Comparison of ENCODE assay signal across 8 cellular contexts in genomic region chr20:23420943-23421925, GRCh38. TPM values are rescaled to one million over a fixed set of nuclear protein-coding genes. Genes with fewer than 3 reads are reported as not detected.
DNase-seq lines count a peak whose midpoint lies in the region; ATAC-seq, FAIRE-seq and TF ChIP-seq lines count a peak whose summit lies in the region.

Gene NAPB (minus strand): TSS chr20:23421488. CDS start chr20:23421402, 86 bp downstream.

- H3K9me3 ChIP-seq in T-helper 17 cell (ENCODE audit: control insufficient read depth, low read length, poor library complexity, severe bottlenecking) (no peaks in the 10 kb centered on the region), right cardiac atrium (ENCODE audit: control insufficient read depth, low read length) (no peaks in the 10 kb centered on the region)

- peak; percentile 86 for FAIRE-seq in urothelium cell line (lab: Jason Lieb, UNC)

- peak within 1 kb of the TSS; percentile 83 for H3K27ac Mint-ChIP-seq in T-helper 17 cell

- H3K27me3 ChIP-seq in right cardiac atrium (ENCODE audit: control insufficient read depth, insufficient read depth) = no peaks in the 10 kb centered on the region

- peak within 1 kb of the TSS; percentile 87 for H3K4me3 ChIP-seq in right cardiac atrium (ENCODE audit: low read length)

- H3K27ac ChIP-seq in angular gyrus (ENCODE audit: low read depth, low read length) (peak within 1 kb of the TSS; percentile 88), right cardiac atrium (ENCODE audit: low read length) (peak within 1 kb of the TSS; percentile 58)

- peak; percentile 73 for TF ChIP-seq POLR2A in GM18505 (IDR thresholded peaks at IDR 0.05; ENCODE audit: borderline replicate concordance, extremely low read depth, insufficient read depth, insufficient read length)

- ATAC-seq in GM18505 (IDR thresholded peaks at IDR 0.05; ENCODE audit: unreplicated experiment) (peak; percentile 95), HG02970 (IDR thresholded peaks at IDR 0.05; ENCODE audit: low FRiP score, unreplicated experiment) (peak; percentile 99), T-helper 17 cell (peak; percentile 99), right cardiac atrium (peak; percentile 99)

- no peaks in the 10 kb centered on the region for H3K4me1 ChIP-seq in right cardiac atrium (ENCODE audit: control insufficient read depth, insufficient read depth, low read length)

- intact Hi-C loops in right cardiac atrium (cut with DNase I) = no loop called here

- H3K4me1 Mint-ChIP-seq in T-helper 17 cell = peaks cover 24% of the 10 kb centered on the region

- peak within 1 kb of the TSS; percentile 92 for H3K4me3 Mint-ChIP-seq in T-helper 17 cell

- peaks cover 16% of the 10 kb centered on the region for H3K27me3 Mint-ChIP-seq in T-helper 17 cell

- peaks cover 2% of the 10 kb centered on the region for H3K36me3 Mint-ChIP-seq in T-helper 17 cell (ENCODE audit: low read depth)

- DNase-seq in NCI-H187 (lab: John Stamatoyannopoulos, UW) = peak; percentile 28 to 77
- peak; percentile 85 to 88 (median 85) for DNase-seq in T-helper 17 cell
- peak; percentile 97 to 99 (median 99) for DNase-seq in right cardiac atrium
- DNase-seq in pulmonary artery endothelial cell (ENCODE audit: low read depth, low spot score) = peak; percentile 71
- peak; percentile 97 for DNase-seq in urothelium cell line (ENCODE audit: low spot score)

- under 1% methylated on average over 64 of the region's 64 CpGs for WGBS in right cardiac atrium

RNA-seq across cellular contexts. Expression of gene NAPB, which starts in this region (rescaled TPM):
- total RNA-seq in T-helper 17 cell (10 to 100 TPM in 1 of 2 donors, 1 to 10 TPM in 1; 8.5 to 12.3 TPM), right cardiac atrium (1 to 10 TPM; 6.7 to 8.7 (median 7.8) TPM), pulmonary artery endothelial cell (4.5 and 11.4 TPM in 2 replicates)
- 4.3 TPM for polyA plus RNA-seq in right cardiac atrium

Comparison
In these comparisons a context has a peak if more than half of its experiments do, and no peak if none do; other contexts are left out.
1. Peak in every context shown above with its lines: DNase-seq, ATAC-seq, H3K4me3 ChIP-seq and H3K27ac ChIP-seq.